In the genomic region with DNA sequence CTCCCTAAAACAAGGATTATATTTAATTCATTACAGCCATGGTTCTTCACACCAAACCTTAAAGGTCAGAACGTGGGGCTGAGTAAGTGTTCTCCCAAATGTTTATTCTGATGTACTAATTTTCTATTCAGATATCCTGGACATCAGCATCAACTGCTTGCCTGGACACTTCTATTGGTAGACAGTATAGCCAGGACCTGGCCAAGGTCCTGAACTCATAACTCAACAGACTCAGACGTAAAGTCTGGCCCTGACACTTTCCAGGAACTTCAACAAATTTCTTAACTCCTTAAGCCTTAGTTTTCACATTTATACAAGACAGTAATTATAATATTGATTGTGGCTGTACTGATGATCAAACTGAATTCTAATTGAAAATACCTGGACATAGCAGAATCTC, we compare ENCODE assay signal across 12 cellular contexts.
"Had no signal": no experiment of that assay in that cellular context is flagged by ENCODE, and none has a peak within 500 bp of the region (broad histone marks: within the 10 kb centered on the region; RNA-seq: fewer than 3 reads in every experiment).

No MANE protein-coding gene starts in this region.

- H3K27me3 ChIP-seq: dorsolateral prefrontal cortex, ovary had no signal

- DNase-seq: activated CD4-positive, alpha-beta T cell treated with anti-CD3 and anti-CD28 coated beads for 4 hours; activated CD8-positive, alpha-beta memory T cell treated with anti-CD3 and anti-CD28 coated beads, Interleukin-2, amount 50 U/mL, for 48 hours; activated CD8-positive, alpha-beta T cell treated with anti-CD3 and anti-CD28 coated beads, Interleukin-2, amount 10 ng/mL, durations not matched to agents 7 days and 5 days; activated naive CD4-positive, alpha-beta T cell; aorta; dorsolateral prefrontal cortex; ovary; stimulated activated CD4-positive, alpha-beta T cell treated with anti-CD3 and anti-CD28 coated beads, Interleukin-12 subunit alpha, Interleukin-12 subunit beta, amount 100 ng/mL, for 4 hours; stimulated activated naive CD4-positive, alpha-beta T cell treated with Interleukin-2 at 50 U/mL for 16 hours; T1000 had no signal

- H3K4me3 ChIP-seq: dorsolateral prefrontal cortex, ovary had no signal

- ATAC-seq: activated CD8-positive, alpha-beta T cell treated with anti-CD3 and anti-CD28 coated beads, Interleukin-2, amount 10 ng/mL, durations not matched to agents 7 days and 5 days; esophagus mucosa had no signal

- H3K9me3 ChIP-seq: ovary had no signal

- H3K36me3 ChIP-seq: ovary had no signal

- H3K27ac ChIP-seq: dorsolateral prefrontal cortex, ovary, VCaP had no signal
